Comparison of ENCODE assay signal across 2 cellular contexts in the genomic region with DNA sequence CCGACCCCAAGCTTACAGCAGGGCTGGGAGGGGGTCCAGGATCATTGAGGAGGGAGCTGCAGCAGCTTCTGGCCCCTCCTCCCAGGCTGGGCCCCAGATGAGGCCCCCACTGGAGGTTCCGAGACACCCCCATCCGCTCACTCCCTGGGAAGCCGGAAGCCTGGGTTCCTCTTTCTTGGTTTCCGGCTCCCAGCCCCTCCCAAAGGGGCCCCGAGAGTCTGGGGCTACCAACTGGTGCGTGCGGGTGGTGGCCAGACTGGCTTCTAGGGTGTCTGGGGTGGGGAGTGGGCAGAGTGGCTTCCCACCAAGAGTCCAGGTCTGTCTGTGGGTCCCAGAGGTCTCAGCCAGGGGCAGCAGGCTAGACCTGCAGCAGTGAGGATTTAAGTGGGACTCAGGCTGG.
TF ChIP-seq lines count a peak whose summit lies in the region.

No MANE protein-coding gene starts in this region.

TF ChIP-seq in H1, 55 proteins besides CTCF, POLR2A, EP300 and RAD21:
- TF ChIP-seq ATF2 (IDR thresholded peaks at IDR 0.05; ENCODE audit: low read length) = no peak
- TF ChIP-seq NRF1 (IDR thresholded peaks at IDR 0.05; ENCODE audit: low read depth, low read length) = no peak
- TF ChIP-seq CEBPB (IDR thresholded peaks at IDR 0.05; ENCODE audit: low read depth, low read length) = no peak
- TF ChIP-seq GABPA (IDR thresholded peaks at IDR 0.05; ENCODE audit: borderline replicate concordance, insufficient read depth, low read length) = no peak
- TF ChIP-seq BRCA1 (IDR thresholded peaks at IDR 0.05; ENCODE audit: low read depth, low read length) = no peak
- no peak for TF ChIP-seq YY1 (IDR thresholded peaks at IDR 0.05; ENCODE audit: low read depth, low read length)
- no peak for TF ChIP-seq SIX5 (IDR thresholded peaks at IDR 0.05; ENCODE audit: low read depth, low read length)
- no peak for TF ChIP-seq RFX5 (IDR thresholded peaks at IDR 0.05; ENCODE audit: borderline replicate concordance, low read depth, low read length)
- TF ChIP-seq SP4 (IDR thresholded peaks at IDR 0.05; ENCODE audit: low read length) = no peak
- no peak for TF ChIP-seq POU5F1 (IDR thresholded peaks at IDR 0.05; ENCODE audit: low read depth, low read length)
- TF ChIP-seq MAX (IDR thresholded peaks at IDR 0.05) = no peak
- TF ChIP-seq USF2 (IDR thresholded peaks at IDR 0.05; ENCODE audit: low read length) = no peak
- no peak for TF ChIP-seq ASH2L (IDR thresholded peaks at IDR 0.05; ENCODE audit: low read length)
- no peak for TF ChIP-seq TCF12 (IDR thresholded peaks at IDR 0.05; ENCODE audit: low read depth, low read length)
- no peak for TF ChIP-seq CBX8 (IDR thresholded peaks at IDR 0.05; ENCODE audit: borderline replicate concordance, low read depth, low read length)
- TF ChIP-seq SAP30 (IDR thresholded peaks at IDR 0.05; ENCODE audit: insufficient read depth, insufficient replicate concordance, low read length) = no peak
- no peak for TF ChIP-seq JUND (IDR thresholded peaks at IDR 0.05; ENCODE audit: low read length)

TF ChIP-seq in WTC11, 78 proteins besides CTCF, POLR2A, EP300 and RAD21:
- TF ChIP-seq ZNF138 (CRISPR knock-in tag; conservative IDR thresholded peaks at IDR 0.05) (no peak), ZNF396 (CRISPR knock-in tag; IDR thresholded peaks at IDR 0.05; ENCODE audit: borderline replicate concordance) (no peak), OVOL2 (CRISPR knock-in tag; IDR thresholded peaks at IDR 0.05; ENCODE audit: borderline replicate concordance) (no peak), MLX (CRISPR knock-in tag; IDR thresholded peaks at IDR 0.05) (no peak), CBFB (CRISPR knock-in tag; IDR thresholded peaks at IDR 0.05; ENCODE audit: low read depth) (no peak), FOXP1 (CRISPR knock-in tag; IDR thresholded peaks at IDR 0.05; ENCODE audit: borderline replicate concordance) (no peak), NFATC4 (CRISPR knock-in tag; IDR thresholded peaks at IDR 0.05) (no peak), TEAD4 (CRISPR knock-in tag; IDR thresholded peaks at IDR 0.05) (no peak), ESRRA (CRISPR knock-in tag; IDR thresholded peaks at IDR 0.05; ENCODE audit: borderline replicate concordance) (no peak), SOX15 (CRISPR knock-in tag; IDR thresholded peaks at IDR 0.05) (no peak), ZNF532 (CRISPR knock-in tag; IDR thresholded peaks at IDR 0.05; ENCODE audit: borderline replicate concordance) (no peak), ZNF263 (CRISPR knock-in tag; IDR thresholded peaks at IDR 0.05; ENCODE audit: low read depth) (no peak), NFYB (CRISPR knock-in tag; conservative IDR thresholded peaks at IDR 0.05; ENCODE audit: low read depth) (no peak), HMGXB4 (CRISPR knock-in tag; IDR thresholded peaks at IDR 0.05) (no peak)
- TF ChIP-seq, protein P1, sequence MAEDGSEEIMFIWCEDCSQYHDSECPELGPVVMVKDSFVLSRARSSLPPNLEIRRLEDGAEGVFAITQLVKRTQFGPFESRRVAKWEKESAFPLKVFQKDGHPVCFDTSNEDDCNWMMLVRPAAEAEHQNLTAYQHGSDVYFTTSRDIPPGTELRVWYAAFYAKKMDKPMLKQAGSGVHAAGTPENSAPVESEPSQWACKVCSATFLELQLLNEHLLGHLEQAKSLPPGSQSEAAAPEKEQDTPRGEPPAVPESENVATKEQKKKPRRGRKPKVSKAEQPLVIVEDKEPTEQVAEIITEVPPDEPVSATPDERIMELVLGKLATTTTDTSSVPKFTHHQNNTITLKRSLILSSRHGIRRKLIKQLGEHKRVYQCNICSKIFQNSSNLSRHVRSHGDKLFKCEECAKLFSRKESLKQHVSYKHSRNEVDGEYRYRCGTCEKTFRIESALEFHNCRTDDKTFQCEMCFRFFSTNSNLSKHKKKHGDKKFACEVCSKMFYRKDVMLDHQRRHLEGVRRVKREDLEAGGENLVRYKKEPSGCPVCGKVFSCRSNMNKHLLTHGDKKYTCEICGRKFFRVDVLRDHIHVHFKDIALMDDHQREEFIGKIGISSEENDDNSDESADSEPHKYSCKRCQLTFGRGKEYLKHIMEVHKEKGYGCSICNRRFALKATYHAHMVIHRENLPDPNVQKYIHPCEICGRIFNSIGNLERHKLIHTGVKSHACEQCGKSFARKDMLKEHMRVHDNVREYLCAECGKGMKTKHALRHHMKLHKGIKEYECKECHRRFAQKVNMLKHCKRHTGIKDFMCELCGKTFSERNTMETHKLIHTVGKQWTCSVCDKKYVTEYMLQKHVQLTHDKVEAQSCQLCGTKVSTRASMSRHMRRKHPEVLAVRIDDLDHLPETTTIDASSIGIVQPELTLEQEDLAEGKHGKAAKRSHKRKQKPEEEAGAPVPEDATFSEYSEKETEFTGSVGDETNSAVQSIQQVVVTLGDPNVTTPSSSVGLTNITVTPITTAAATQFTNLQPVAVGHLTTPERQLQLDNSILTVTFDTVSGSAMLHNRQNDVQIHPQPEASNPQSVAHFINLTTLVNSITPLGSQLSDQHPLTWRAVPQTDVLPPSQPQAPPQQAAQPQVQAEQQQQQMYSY (CRISPR knock-in tag; IDR thresholded peaks at IDR 0.05) = no peak
- TF ChIP-seq, protein P2, sequence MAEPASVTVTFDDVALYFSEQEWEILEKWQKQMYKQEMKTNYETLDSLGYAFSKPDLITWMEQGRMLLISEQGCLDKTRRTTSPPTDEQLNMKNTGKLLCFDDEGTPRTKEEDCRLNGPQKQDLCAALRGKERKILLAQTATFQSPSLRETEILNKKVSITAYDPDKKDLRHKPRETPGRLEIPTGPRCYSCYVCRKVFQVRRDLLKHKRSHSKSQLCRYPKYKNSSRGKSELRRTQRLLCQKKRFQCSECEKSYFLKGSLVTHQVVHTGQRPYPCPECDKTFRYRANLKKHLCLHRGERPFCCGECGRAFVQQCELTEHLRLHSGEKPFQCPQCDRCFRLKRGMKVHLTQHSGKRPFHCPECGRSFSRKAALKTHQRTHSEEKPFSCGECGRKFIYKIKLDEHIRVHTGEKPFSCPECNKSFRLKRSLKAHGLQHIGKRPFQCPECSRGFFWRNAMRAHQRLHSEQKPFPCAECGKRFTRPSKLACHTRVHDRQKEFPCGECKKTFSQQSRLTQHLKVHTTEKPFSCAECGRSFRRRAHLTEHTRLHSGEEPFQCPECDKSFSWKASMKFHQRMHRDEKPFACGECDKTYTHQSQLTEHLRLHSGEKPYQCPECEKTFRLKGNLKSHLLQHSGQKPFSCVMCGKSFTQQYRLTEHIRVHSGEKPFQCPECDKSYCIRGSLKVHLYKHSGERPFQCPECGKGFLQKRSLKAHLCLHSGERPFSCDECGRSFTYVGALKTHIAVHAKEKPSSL (CRISPR knock-in tag; conservative IDR thresholded peaks at IDR 0.05) = no peak
- TF ChIP-seq, protein P3, sequence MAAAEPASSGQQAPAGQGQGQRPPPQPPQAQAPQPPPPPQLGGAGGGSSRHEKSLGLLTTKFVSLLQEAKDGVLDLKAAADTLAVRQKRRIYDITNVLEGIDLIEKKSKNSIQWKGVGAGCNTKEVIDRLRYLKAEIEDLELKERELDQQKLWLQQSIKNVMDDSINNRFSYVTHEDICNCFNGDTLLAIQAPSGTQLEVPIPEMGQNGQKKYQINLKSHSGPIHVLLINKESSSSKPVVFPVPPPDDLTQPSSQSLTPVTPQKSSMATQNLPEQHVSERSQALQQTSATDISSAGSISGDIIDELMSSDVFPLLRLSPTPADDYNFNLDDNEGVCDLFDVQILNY (CRISPR knock-in tag; IDR thresholded peaks at IDR 0.05) = no peak
